Comparison of ENCODE assay signal across 9 cellular contexts in the genomic region with DNA sequence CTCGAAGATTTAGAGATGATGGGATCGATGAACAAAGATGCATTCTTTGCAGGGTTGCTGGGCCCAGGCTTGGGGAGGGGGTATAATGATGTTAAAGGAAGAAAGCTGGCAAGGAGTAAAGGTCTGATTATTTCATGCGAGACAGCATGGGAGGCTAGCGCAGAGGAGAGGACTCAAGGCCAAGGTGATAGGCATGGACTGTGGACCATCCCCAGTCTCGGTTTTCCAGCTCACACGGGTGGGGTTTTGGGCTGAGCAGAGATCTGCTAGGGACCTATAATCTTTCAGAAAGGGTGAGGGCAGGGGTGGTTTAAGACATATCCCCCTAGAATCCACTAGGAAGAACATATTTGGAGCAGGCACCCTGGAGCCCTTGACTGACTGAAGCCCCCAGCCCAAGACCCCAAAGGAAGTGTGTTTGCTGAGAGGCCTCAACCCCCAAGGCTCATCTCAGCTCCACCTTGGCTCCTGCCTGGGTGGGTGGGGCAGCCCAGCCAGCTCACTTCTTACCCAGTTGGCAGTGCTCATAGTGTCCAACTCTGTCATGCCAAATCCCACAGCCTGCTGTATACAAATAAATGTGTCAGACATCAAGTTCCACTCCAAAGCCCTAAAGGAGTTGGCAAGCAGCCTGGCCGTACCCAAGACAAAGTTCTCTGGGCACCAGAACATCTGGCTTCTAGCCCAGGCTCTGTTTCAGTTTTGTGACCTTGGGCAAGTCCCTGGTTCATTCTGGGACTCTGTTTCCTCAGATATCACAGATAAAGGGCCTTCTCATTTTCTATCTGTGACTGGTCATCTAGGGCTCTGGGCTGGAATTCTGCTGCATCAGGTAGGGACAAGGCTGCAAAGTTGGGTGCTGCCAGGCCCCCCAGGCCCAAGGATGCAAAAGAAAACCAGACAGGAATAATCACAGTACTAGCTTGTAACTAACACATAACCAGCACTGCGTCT. TPM values are rescaled to one million over a fixed set of nuclear protein-coding genes. Genes with fewer than 3 reads are reported as not detected.
A peak's percentile ranks its signal among the peaks of the same experiment; 100 is the strongest.
DNase-seq lines count a peak whose midpoint lies in the region; ATAC-seq and TF ChIP-seq lines count a peak whose summit lies in the region.
"Had no signal": no experiment of that assay in that cellular context is flagged by ENCODE, and none has a peak within 500 bp of the region (broad histone marks: within the 10 kb centered on the region; RNA-seq: fewer than 3 reads in every experiment).

No MANE protein-coding gene starts in this region.

- TF ChIP-seq CTCF in AG10803 (conservative IDR thresholded peaks at IDR 0.05; ENCODE audit: low read length): no peak

- H3K4me3 ChIP-seq in AG10803 (ENCODE audit: low read length): no peak overlapping the region

- peak; percentile 36 for DNase-seq in AG10803 (ENCODE audit: low read depth)
- peak; percentile 92 for DNase-seq in NCI-H446 treated with DMSO at 0.1 percent for 48 hours (lab: John Stamatoyannopoulos, UW)
- DNase-seq in fibroblast of gingiva (ENCODE audit: low read depth): peak; percentile 73
- DNase-seq in mucosa of gallbladder (ENCODE audit: low spot score): peak; percentile 95
- DNase-seq in NCI-H774 (lab: John Stamatoyannopoulos, UW): no peak
- no peak for DNase-seq in activated CD4-positive, alpha-beta T cell treated with anti-CD3 and anti-CD28 coated beads for 48 hours

- ATAC-seq in HG03378 (IDR thresholded peaks at IDR 0.05; ENCODE audit: unreplicated experiment) (no peak), GM18870 (IDR thresholded peaks at IDR 0.05; ENCODE audit: unreplicated experiment) (no peak)

RNA-seq across cellular contexts. Expression of a gene that starts 17.8 kb away (rescaled TPM):
- 0.83 TPM for total RNA-seq in mucosa of gallbladder
- total RNA-seq: endothelial cell of umbilical vein had no signal

RNA-seq across cellular contexts. Expression of a gene that starts 47.8 kb away (rescaled TPM):
- total RNA-seq in mucosa of gallbladder: 36.9 TPM

Comparison
In these comparisons a context has a peak if more than half of its experiments do, and no peak if none do; other contexts are left out.
1. DNase-seq: peak in AG10803 (single experiment), NCI-H446 treated with DMSO at 0.1 percent for 48 hours (single experiment), fibroblast of gingiva (single experiment) and mucosa of gallbladder (single experiment); none in NCI-H774 (single experiment) and activated CD4-positive, alpha-beta T cell treated with anti-CD3 and anti-CD28 coated beads for 48 hours (single experiment).